16 cellular contexts compared by ENCODE assay signal in the genomic region with DNA sequence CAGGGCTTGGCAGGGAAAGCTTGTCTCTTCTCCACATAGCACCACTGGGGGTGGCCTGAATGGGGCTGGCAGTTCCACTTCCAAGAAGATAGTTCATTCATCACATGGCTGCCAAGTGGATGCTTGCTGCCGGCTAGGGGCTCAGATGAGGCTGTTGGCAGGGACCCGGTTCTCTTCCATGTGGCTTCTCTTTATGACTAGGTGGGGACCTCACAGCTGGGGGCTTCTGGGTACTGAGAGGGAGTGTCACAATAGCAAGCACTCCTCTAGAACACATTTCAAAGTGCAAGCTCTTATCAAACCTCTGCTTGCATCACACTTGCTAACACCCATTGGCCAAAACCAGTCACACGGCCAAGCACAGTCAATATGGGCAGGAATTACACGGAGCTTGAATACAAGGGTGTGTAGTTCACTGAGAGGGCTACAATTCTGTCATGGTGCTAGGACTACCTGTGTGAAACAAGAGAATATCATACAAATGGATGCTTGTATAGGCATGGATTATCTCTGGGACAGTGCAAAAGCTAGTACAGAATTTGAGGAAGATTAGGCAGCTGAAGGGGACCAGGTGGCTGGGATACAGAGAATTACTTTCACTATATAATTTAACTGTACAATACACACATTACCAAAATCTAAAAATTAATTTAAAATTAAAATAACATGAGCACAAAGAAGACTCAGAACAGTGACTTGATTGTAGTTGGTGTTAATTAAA. TPM values are rescaled to one million over a fixed set of nuclear protein-coding genes. Genes with fewer than 3 reads are reported as not detected.
DNase-seq lines count a peak whose midpoint lies in the region; ATAC-seq and TF ChIP-seq lines count a peak whose summit lies in the region.
"Had no signal": no experiment of that assay in that cellular context is flagged by ENCODE, and none has a peak within 500 bp of the region (broad histone marks: within the 10 kb centered on the region; RNA-seq: fewer than 3 reads in every experiment).

No MANE protein-coding gene starts in this region.

- peak in 1 of 2 donors; percentile 41 for TF ChIP-seq RAD21 in liver (IDR thresholded peaks at IDR 0.05)

- no peak overlapping the region for H3K9ac ChIP-seq in liver (ENCODE audit: low read depth in 1 of 2, low read length in 2 of 2)
- H3K9ac ChIP-seq: GM23248 had no signal

- H3K4me3 ChIP-seq in GM23338 (no peak overlapping the region), liver (ENCODE audit: low read depth in 1 of 3, low read length in 3 of 3) (no peak overlapping the region)
- H3K4me3 ChIP-seq: GM12878, GM23248, stomach, uterus had no signal

- peak; percentile 35; the same call in 1 of the 3 replicates for ATAC-seq in GM23338
- ATAC-seq: GM12878 had no signal

- no peak overlapping the region for H2AFZ ChIP-seq in GM23338
- H2AFZ ChIP-seq: GM23248 had no signal

- in situ Hi-C loops in SK-MEL-5 (cut with HindIII; ENCODE audit: low pct_unique_long_range_greater_than_20kb, low sequenced_read_pairs), result no loop called here

- no peaks in the 10 kb centered on the region for H3K79me2 ChIP-seq in GM23338 (replicated peaks; ENCODE audit: insufficient read depth)

- peaks cover 4% of the 10 kb centered on the region for H3K4me1 Mint-ChIP-seq in GM23338
- H3K4me1 Mint-ChIP-seq: central memory CD8-positive, alpha-beta T cell; nephron had no signal

- H3K27me3 ChIP-seq in GM23338 (ENCODE audit: insufficient read depth), result no peaks in the 10 kb centered on the region
- H3K27me3 ChIP-seq in liver (ENCODE audit: control insufficient read depth in 4 of 4, insufficient read depth in 4 of 4, low read length in 3 of 4), result no peaks in the 10 kb centered on the region
- H3K27me3 ChIP-seq: stomach, uterus had no signal

- H3K36me3 ChIP-seq in GM23338 (ENCODE audit: insufficient read depth) (no peaks in the 10 kb centered on the region), liver (ENCODE audit: control insufficient read depth in 4 of 4, insufficient read depth in 3 of 4, low read depth in 1 of 4, low read length in 3 of 4) (peaks cover 0 to 5% (median 4%) of the 10 kb centered on the region in 4 donors)
- H3K36me3 ChIP-seq: uterus had no signal

- no peak overlapping the region for H3K27ac Mint-ChIP-seq in GM23338
- H3K27ac Mint-ChIP-seq: activated T-cell treated with anti-CD3 and anti-CD28 coated beads, Interleukin-2, amount 50 U/mL, for 72 hours; nephron had no signal

- 34% methylated on average over 4 of the region's 4 CpGs for WGBS in liver

- H3K9me2 ChIP-seq in GM23338 (ENCODE audit: insufficient read depth), result no peaks in the 10 kb centered on the region; the same call in 1 of the 2 replicates

- no peaks in the 10 kb centered on the region for H3F3A ChIP-seq in GM23338 (replicated peaks; ENCODE audit: low read depth)

- H3K4me2 ChIP-seq in GM23338, result no peak overlapping the region

- H4K20me1 ChIP-seq in GM23338 (replicated peaks; ENCODE audit: insufficient read depth), result no peaks in the 10 kb centered on the region; the same call in 1 of the 2 replicates

- H3K4me1 ChIP-seq in GM23338 (ENCODE audit: insufficient read depth) (peaks cover 7% of the 10 kb centered on the region; the same call in 1 of the 2 replicates), liver (ENCODE audit: control insufficient read depth in 4 of 4, insufficient read depth in 4 of 4, low read length in 3 of 4) (peaks cover 0 to 15% (median 6%) of the 10 kb centered on the region in 4 donors)
- H3K4me1 ChIP-seq: uterus had no signal

- no peaks in the 10 kb centered on the region for H3K9me3 ChIP-seq in liver (ENCODE audit: control insufficient read depth in 4 of 4, low read length in 3 of 4)
- H3K9me3 ChIP-seq: stomach, uterus had no signal

- H3K9me3 Mint-ChIP-seq in GM23338, result no peaks in the 10 kb centered on the region
- H3K9me3 Mint-ChIP-seq: activated T-cell treated with anti-CD3 and anti-CD28 coated beads, Interleukin-2, amount 50 U/mL, for 72 hours; central memory CD8-positive, alpha-beta T cell had no signal

- no peaks in the 10 kb centered on the region for H3K27me3 Mint-ChIP-seq in GM23338 (ENCODE audit: insufficient read depth, low read depth, poor library complexity)

- no peak overlapping the region for H3K27ac ChIP-seq in GM23338 (ENCODE audit: low read depth)
- H3K27ac ChIP-seq in liver (ENCODE audit: low read depth in 1 of 2, low read length in 2 of 2), result peak overlapping the region in 1 of 2 donors; percentile 78
- H3K27ac ChIP-seq: GM23248, stomach, uterus had no signal

- H3K4me3 Mint-ChIP-seq in GM23338, result no peak overlapping the region
- H3K4me3 Mint-ChIP-seq: activated T-cell treated with anti-CD3 and anti-CD28 coated beads, Interleukin-2, amount 50 U/mL, for 72 hours; central memory CD8-positive, alpha-beta T cell; nephron had no signal

- DNase-seq in GM23338 (ENCODE audit: low spot score) (no peak), SK-MEL-5 (ENCODE audit: low read depth, low spot score) (peak; percentile 7), activated gamma-delta T cell (lab: John Stamatoyannopoulos, UW) (no peak), amygdala (lab: John Stamatoyannopoulos, UW) (no peak), UCSD-AML1 (lab: John Stamatoyannopoulos, UW; ENCODE audit: unreplicated experiment) (no peak)
- DNase-seq: activated CD4-positive, alpha-beta T cell treated with anti-CD3 and anti-CD28 coated beads, Interleukin-2, amount 50 U/mL, for 1 hour; activated T-cell treated with anti-CD3 and anti-CD28 coated beads, Interleukin-2, amount 50 U/mL, for 72 hours; GM23248; NCI-H187 treated with DMSO at 0.1 percent for 48 hours; NCI-H526; stomach; uterus had no signal

- no peak for TF ChIP-seq CTCF in GM23338 (conservative IDR thresholded peaks at IDR 0.05; ENCODE audit: low read depth in 2 of 2)
- TF ChIP-seq CTCF in liver (IDR thresholded peaks at IDR 0.05; ENCODE audit: low read depth, low read length, missing input control), result no peak

- no peaks in the 10 kb centered on the region for H3K36me3 Mint-ChIP-seq in GM23338 (ENCODE audit: low read depth)

TF ChIP-seq in GM23338, 12 proteins besides CTCF, POLR2A, EP300 and RAD21 (continues in another document):
- TF ChIP-seq, protein P1, sequence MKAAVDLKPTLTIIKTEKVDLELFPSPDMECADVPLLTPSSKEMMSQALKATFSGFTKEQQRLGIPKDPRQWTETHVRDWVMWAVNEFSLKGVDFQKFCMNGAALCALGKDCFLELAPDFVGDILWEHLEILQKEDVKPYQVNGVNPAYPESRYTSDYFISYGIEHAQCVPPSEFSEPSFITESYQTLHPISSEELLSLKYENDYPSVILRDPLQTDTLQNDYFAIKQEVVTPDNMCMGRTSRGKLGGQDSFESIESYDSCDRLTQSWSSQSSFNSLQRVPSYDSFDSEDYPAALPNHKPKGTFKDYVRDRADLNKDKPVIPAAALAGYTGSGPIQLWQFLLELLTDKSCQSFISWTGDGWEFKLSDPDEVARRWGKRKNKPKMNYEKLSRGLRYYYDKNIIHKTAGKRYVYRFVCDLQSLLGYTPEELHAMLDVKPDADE (IDR thresholded peaks at IDR 0.05), result no peak
- no peak for TF ChIP-seq EZH2 (IDR thresholded peaks at IDR 0.05; ENCODE audit: low read depth, unreplicated experiment)
- TF ChIP-seq JUNB (IDR thresholded peaks at IDR 0.05; ENCODE audit: unreplicated experiment), result no peak
- no peak for TF ChIP-seq CREB1 (CRISPR knock-in tag; IDR thresholded peaks at IDR 0.05; ENCODE audit: low read depth)
- no peak for TF ChIP-seq NANOG (IDR thresholded peaks at IDR 0.05; ENCODE audit: borderline replicate concordance)
- TF ChIP-seq ZNF331 (CRISPR knock-in tag; IDR thresholded peaks at IDR 0.05; ENCODE audit: low read depth), result no peak

TF ChIP-seq in liver, 16 proteins besides CTCF, POLR2A, EP300 and RAD21 (continues in another document):
- TF ChIP-seq TAF1 (conservative IDR thresholded peaks at IDR 0.05), result no peak
- TF ChIP-seq EGR1 (IDR thresholded peaks at IDR 0.05; ENCODE audit: low read depth in 2 of 2), result no peak
- TF ChIP-seq GABPA (IDR thresholded peaks at IDR 0.05 in 1 of 2, conservative IDR thresholded peaks at IDR 0.05 in 1 of 2), result no peak
- peak; percentile 83 for TF ChIP-seq SP1 (IDR thresholded peaks at IDR 0.05)
- TF ChIP-seq, protein P2, sequence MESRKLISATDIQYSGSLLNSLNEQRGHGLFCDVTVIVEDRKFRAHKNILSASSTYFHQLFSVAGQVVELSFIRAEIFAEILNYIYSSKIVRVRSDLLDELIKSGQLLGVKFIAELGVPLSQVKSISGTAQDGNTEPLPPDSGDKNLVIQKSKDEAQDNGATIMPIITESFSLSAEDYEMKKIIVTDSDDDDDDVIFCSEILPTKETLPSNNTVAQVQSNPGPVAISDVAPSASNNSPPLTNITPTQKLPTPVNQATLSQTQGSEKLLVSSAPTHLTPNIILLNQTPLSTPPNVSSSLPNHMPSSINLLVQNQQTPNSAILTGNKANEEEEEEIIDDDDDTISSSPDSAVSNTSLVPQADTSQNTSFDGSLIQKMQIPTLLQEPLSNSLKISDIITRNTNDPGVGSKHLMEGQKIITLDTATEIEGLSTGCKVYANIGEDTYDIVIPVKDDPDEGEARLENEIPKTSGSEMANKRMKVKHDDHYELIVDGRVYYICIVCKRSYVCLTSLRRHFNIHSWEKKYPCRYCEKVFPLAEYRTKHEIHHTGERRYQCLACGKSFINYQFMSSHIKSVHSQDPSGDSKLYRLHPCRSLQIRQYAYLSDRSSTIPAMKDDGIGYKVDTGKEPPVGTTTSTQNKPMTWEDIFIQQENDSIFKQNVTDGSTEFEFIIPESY (IDR thresholded peaks at IDR 0.05), result peak; percentile 42
- peak; percentile 98 for TF ChIP-seq FOXA2 (IDR thresholded peaks at IDR 0.05)

RNA-seq across cellular contexts. Expression of a gene that starts 32.3 kb away (rescaled TPM):
- total RNA-seq in GM23338 (2014; rRNA removed; shearing (Covaris generic)), result 7.7 and 12.8 TPM in 2 replicates
- polyA plus RNA-seq in GM23338 (2016; fragmentation: Nextera tagmentation; extraction: Ambion mirVana) (2.2 and 2.6 TPM in 2 replicates), liver (10 to 100 TPM in 1 of 2 donors, 1 to 10 TPM in 1; 8.0 to 10.1 TPM)
- total RNA-seq in SK-MEL-5 (2014; rRNA removed; shearing (Covaris generic)), result 3.6 and 3.8 TPM in 2 replicates
- polyA plus RNA-seq in SK-MEL-5 (2015; cell fraction: cytosol; rRNA removed), result 6.7 and 10.8 TPM in 2 replicates
- 13.2 and 14.7 TPM in 2 replicates for polyA plus RNA-seq in SK-MEL-5 (2015; cell fraction: nucleus; rRNA removed)
- total RNA-seq in liver, result 10 to 100 TPM; 34.1 to 37.7 TPM

RNA-seq across cellular contexts. Expression of a gene that starts 33.2 kb away (rescaled TPM):
- total RNA-seq in GM23338 (2014; rRNA removed; shearing (Covaris generic)), result 38.8 and 40.1 TPM in 2 replicates
- polyA plus RNA-seq in GM23338 (2016; fragmentation: Nextera tagmentation; extraction: Ambion mirVana) (31.4 and 36.9 TPM in 2 replicates), liver (1 to 10 TPM; 5.4 to 9.5 TPM)
- 18.6 and 21.3 TPM in 2 replicates for total RNA-seq in SK-MEL-5 (2014; rRNA removed; shearing (Covaris generic))
- polyA plus RNA-seq in SK-MEL-5 (2015; cell fraction: cytosol; rRNA removed), result 22.4 TPM in 2 replicates
- 17.0 and 23.0 TPM in 2 replicates for polyA plus RNA-seq in SK-MEL-5 (2015; cell fraction: nucleus; rRNA removed)
- 10 to 100 TPM; 14.3 to 34.5 TPM for total RNA-seq in liver

RNA-seq across cellular contexts. Expression of a gene that starts 45.5 kb away (rescaled TPM):
- total RNA-seq in GM23338 (2014; rRNA removed; shearing (Covaris generic)), result 22.9 and 25.9 TPM in 2 replicates
- 9.1 and 11.4 TPM in 2 replicates for polyA plus RNA-seq in GM23338 (2016; fragmentation: Nextera tagmentation; extraction: Ambion mirVana)
- 10.4 and 11.7 TPM in 2 replicates for total RNA-seq in SK-MEL-5 (2014; rRNA removed; shearing (Covaris generic))
- 11.2 and 11.9 TPM in 2 replicates for polyA plus RNA-seq in SK-MEL-5 (2015; cell fraction: cytosol; rRNA removed)
- polyA plus RNA-seq in SK-MEL-5 (2015; cell fraction: nucleus; rRNA removed), result 6.7 and 7.4 TPM in 2 replicates
- 10 to 100 TPM; 13.1 to 18.7 TPM for total RNA-seq in liver
- 1 to 10 TPM; 5.8 to 6.1 TPM for polyA plus RNA-seq in liver
